Comparison of ENCODE assay signal across 8 cellular contexts in the genomic region with DNA sequence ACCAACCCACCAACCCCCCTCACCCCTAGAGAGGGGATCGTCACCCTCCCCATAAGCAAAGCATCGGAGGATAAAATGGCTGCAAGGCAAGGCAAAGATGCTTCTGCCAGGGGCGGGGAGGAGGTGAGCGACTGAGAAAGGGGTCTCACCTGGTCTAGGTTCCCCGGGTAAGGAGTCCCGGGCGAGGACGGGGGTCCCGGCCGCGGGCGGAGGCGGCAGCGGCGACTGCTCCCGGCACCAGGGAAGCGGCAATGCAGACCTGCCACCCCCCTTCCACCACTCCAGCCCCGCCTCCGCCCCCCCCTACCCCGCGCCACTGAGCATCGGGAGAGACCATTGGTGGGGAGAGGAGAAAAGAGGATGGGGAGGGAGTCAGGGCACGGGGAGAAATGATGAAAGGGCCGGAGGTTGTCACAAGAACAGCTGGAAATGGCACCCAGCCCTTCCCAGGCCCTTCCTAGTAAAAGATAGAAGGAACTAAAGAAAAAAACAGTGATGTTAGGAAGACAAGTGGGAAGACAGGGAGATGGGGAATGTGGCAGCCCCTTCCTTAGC. TPM values are rescaled to one million over a fixed set of nuclear protein-coding genes. Genes with fewer than 3 reads are reported as not detected.
DNase-seq lines count a peak whose midpoint lies in the region; ATAC-seq and TF ChIP-seq lines count a peak whose summit lies in the region.

A gene with protein sequence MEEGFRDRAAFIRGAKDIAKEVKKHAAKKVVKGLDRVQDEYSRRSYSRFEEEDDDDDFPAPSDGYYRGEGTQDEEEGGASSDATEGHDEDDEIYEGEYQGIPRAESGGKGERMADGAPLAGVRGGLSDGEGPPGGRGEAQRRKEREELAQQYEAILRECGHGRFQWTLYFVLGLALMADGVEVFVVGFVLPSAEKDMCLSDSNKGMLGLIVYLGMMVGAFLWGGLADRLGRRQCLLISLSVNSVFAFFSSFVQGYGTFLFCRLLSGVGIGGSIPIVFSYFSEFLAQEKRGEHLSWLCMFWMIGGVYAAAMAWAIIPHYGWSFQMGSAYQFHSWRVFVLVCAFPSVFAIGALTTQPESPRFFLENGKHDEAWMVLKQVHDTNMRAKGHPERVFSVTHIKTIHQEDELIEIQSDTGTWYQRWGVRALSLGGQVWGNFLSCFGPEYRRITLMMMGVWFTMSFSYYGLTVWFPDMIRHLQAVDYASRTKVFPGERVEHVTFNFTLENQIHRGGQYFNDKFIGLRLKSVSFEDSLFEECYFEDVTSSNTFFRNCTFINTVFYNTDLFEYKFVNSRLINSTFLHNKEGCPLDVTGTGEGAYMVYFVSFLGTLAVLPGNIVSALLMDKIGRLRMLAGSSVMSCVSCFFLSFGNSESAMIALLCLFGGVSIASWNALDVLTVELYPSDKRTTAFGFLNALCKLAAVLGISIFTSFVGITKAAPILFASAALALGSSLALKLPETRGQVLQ (minus strand): TSS at position 255 of the 555 bp plus-strand sequence. CDS start 4,004 bp downstream, outside the sequence.

- intact Hi-C loops in gastrocnemius medialis (cut with DNase I; ENCODE audit: low total_unique reads): no loop called here

- DNase-seq in AML-193 (lab: John Stamatoyannopoulos, UW) (peak; percentile 43 to 67), SK-MEL-5 (ENCODE audit: low read depth, low spot score) (peak; percentile 74), anterior cingulate cortex (lab: John Stamatoyannopoulos, UW) (peak in 54 of 58 donors; percentile 9 to 86 (median 64)), hypothalamus (lab: John Stamatoyannopoulos, UW) (peak in 48 of 51 donors; percentile 10 to 88 (median 52)), gastrocnemius medialis (no peak), SW 1271 (lab: John Stamatoyannopoulos, UW) (no peak)

- no peaks in the 10 kb centered on the region for H3K9me3 ChIP-seq in HUES6 (ENCODE audit: control insufficient read depth, insufficient read depth, low read depth, low read length)
- H3K9me3 ChIP-seq in gastrocnemius medialis: no peaks in the 10 kb centered on the region

- H3K27ac ChIP-seq in HUES6 (ENCODE audit: low read depth, low read length) (no peak within 1 kb of the TSS), gastrocnemius medialis (no peak within 1 kb of the TSS)

- no peak for TF ChIP-seq CTCF in gastrocnemius medialis (IDR thresholded peaks at IDR 0.05 in 4 of 5, conservative IDR thresholded peaks at IDR 0.05 in 1 of 5)

- H3K36me3 ChIP-seq in HUES6 (ENCODE audit: control insufficient read depth, insufficient read depth, low read length) (peaks cover 13% of the 10 kb centered on the region), gastrocnemius medialis (peaks cover 0 to 11% of the 10 kb centered on the region in 2 donors)

- H3K27me3 ChIP-seq in HUES6 (ENCODE audit: control insufficient read depth, insufficient read depth, low read length): no peaks in the 10 kb centered on the region
- peaks cover 11 to 19% (median 13%) of the 10 kb centered on the region in 3 donors for H3K27me3 ChIP-seq in gastrocnemius medialis

- H3K9ac ChIP-seq in HUES6 (ENCODE audit: low read length): peak within 1 kb of the TSS; percentile 61

- ATAC-seq in gastrocnemius medialis (no peak), GM21717 (IDR thresholded peaks at IDR 0.05; ENCODE audit: unreplicated experiment) (no peak)

- TF ChIP-seq POLR2A in gastrocnemius medialis (IDR thresholded peaks at IDR 0.05): no peak

- in situ Hi-C loops in SK-MEL-5 (cut with HindIII; ENCODE audit: low pct_unique_long_range_greater_than_20kb, low sequenced_read_pairs) (no loop called here), gastrocnemius medialis (cut with MboI; ENCODE audit: low sequenced_read_pairs in 4 of 4) (no loop called here)

- H3K4me3 ChIP-seq in HUES6 (ENCODE audit: low read depth, low read length) (peak within 1 kb of the TSS; percentile 81), gastrocnemius medialis (peak within 1 kb of the TSS in 3 of 4 donors; percentile 33 to 44 (median 36))

- H3K4me1 ChIP-seq in HUES6 (ENCODE audit: control insufficient read depth, insufficient read depth, low read length): peaks cover 19% of the 10 kb centered on the region
- no peaks in the 10 kb centered on the region for H3K4me1 ChIP-seq in gastrocnemius medialis

RNA-seq across cellular contexts. Expression of the gene that starts here (rescaled TPM):
- total RNA-seq in SK-MEL-5 (2014; rRNA removed; shearing (Covaris generic)): 19.4 and 22.3 TPM in 2 replicates
- 37.2 and 41.9 TPM in 2 replicates for polyA plus RNA-seq in SK-MEL-5 (2015; cell fraction: cytosol; rRNA removed)
- 29.0 and 30.7 TPM in 2 replicates for polyA plus RNA-seq in SK-MEL-5 (2015; cell fraction: nucleus; rRNA removed)
- total RNA-seq in gastrocnemius medialis: under 1 TPM; 0.12 to 0.56 (median 0.30) TPM

Comparison
In these comparisons a context has a peak if more than half of its experiments do, and no peak if none do; other contexts are left out.
1. RNA of the gene that starts here (total RNA-seq): 19.4 to 22.3 TPM in SK-MEL-5; 0.12 to 0.56 TPM in gastrocnemius medialis; every median in the first group is over 10 times any median in the second.
2. DNase-seq: peak in AML-193 (2 of 2), SK-MEL-5 (single experiment), anterior cingulate cortex (54 of 58) and hypothalamus (48 of 51); none in gastrocnemius medialis (0 of 2) and SW 1271 (0 of 2).